In genomic region chr11:36532908-36533601, GRCh38 we compare ENCODE assay signal across 21 cellular contexts. TPM values are rescaled to one million over a fixed set of nuclear protein-coding genes. Genes with fewer than 3 reads are reported as not detected.
DNase-seq lines count a peak whose midpoint lies in the region; FAIRE-seq and TF ChIP-seq lines count a peak whose summit lies in the region.
"Had no signal": no experiment of that assay in that cellular context is flagged by ENCODE, and none has a peak within 500 bp of the region (broad histone marks: within the 10 kb centered on the region; RNA-seq: fewer than 3 reads in every experiment).

No MANE protein-coding gene starts in this region.

- no peaks in the 10 kb centered on the region for H3K27me3 ChIP-seq in brain microvascular endothelial cell (replicated peaks)
- H3K27me3 ChIP-seq in dorsolateral prefrontal cortex: no peaks in the 10 kb centered on the region
- H3K27me3 ChIP-seq: transverse colon had no signal

- intact Hi-C loops in dorsolateral prefrontal cortex (cut with DNase I): no loop called here

- H3K9me3 ChIP-seq in mesodermal cell (ENCODE audit: control insufficient read depth, low read length): no peaks in the 10 kb centered on the region
- H3K9me3 ChIP-seq: transverse colon had no signal

- H3K4me3 ChIP-seq in brain microvascular endothelial cell (ENCODE audit: low read depth, low read length): no peak overlapping the region
- H3K4me3 ChIP-seq in mesodermal cell (ENCODE audit: extremely low read depth, insufficient read depth, low read length, poor library complexity, severe bottlenecking): no peak overlapping the region
- H3K4me3 ChIP-seq in dorsolateral prefrontal cortex: no peak overlapping the region
- H3K4me3 ChIP-seq: transverse colon had no signal

- H3K27ac ChIP-seq in brain microvascular endothelial cell (no peak overlapping the region), mesodermal cell (ENCODE audit: low read depth, low read length, severe bottlenecking) (peak overlapping the region; percentile 34), dorsolateral prefrontal cortex (no peak overlapping the region)
- H3K27ac ChIP-seq: KMS-11, transverse colon had no signal

- DNase-seq in GM12892 (ENCODE audit: insufficient read length): no peak
- DNase-seq in NOMO-1 treated with DMSO at 0.1 percent for 48 hours (lab: John Stamatoyannopoulos, UW; ENCODE audit: unreplicated experiment): peak; percentile 18
- peak; percentile 55 for DNase-seq in brain microvascular endothelial cell
- no peak for DNase-seq in NCI-H1436 (lab: John Stamatoyannopoulos, UW)
- DNase-seq in RCC 7860 (ENCODE audit: low spot score): no peak
- no peak for DNase-seq in dorsolateral prefrontal cortex
- DNase-seq: activated CD8-positive, alpha-beta T cell treated with anti-CD3 and anti-CD28 coated beads, Interleukin-2, amount 10 ng/mL, durations not matched to agents 7 days and 5 days; activated naive CD4-positive, alpha-beta T cell treated with anti-CD3 and anti-CD28 coated beads for 36 hours; activated T-cell treated with anti-CD3 and anti-CD28 coated beads, Interleukin-2, amount 50 U/mL, for 1 hour; central memory CD4-positive, alpha-beta T cell; DMS79 treated with DMSO at 0.1 percent for 48 hours; NCI-H1092; NCI-H2081 treated with DMSO at 0.1 percent for 48 hours; NCI-H510A treated with DMSO at 0.1 percent for 48 hours; SHP77; small intestine; stimulated activated CD4-positive, alpha-beta T cell treated with anti-CD3 and anti-CD28 coated beads, Interleukin-2, amount 100 ng/mL, for 48 hours; T-helper 2 cell; transverse colon had no signal

- WGBS in mesodermal cell (ENCODE audit: insufficient coverage in 2 of 2), 2 experiments: 64 to 73% methylated on average over 5 to 6 of the region's 8 CpGs

- H3K36me3 ChIP-seq in brain microvascular endothelial cell (replicated peaks): no peaks in the 10 kb centered on the region
- H3K36me3 ChIP-seq in mesodermal cell (ENCODE audit: control insufficient read depth, insufficient read depth, low read length): no peaks in the 10 kb centered on the region
- H3K36me3 ChIP-seq: transverse colon had no signal

- FAIRE-seq in GM12892 (lab: Jason Lieb, UNC): peak; percentile 9
- no peak for FAIRE-seq in RCC 7860 (lab: Jason Lieb, UNC)
- FAIRE-seq: small intestine had no signal

- no peak for TF ChIP-seq POLR2A in GM12892 (IDR thresholded peaks at IDR 0.05; ENCODE audit: low read depth, low read length)

- no peak for TF ChIP-seq CTCF in brain microvascular endothelial cell (IDR thresholded peaks at IDR 0.05; ENCODE audit: low read depth, low read length, missing control alignments)
- no peak for TF ChIP-seq CTCF in dorsolateral prefrontal cortex (IDR thresholded peaks at IDR 0.05 in 54 of 56, conservative IDR thresholded peaks at IDR 0.05 in 2 of 56; ENCODE audit: low read depth in 1 of 56, partially characterized antibody in 56 of 56)

- in situ Hi-C loops in brain microvascular endothelial cell (cut with HindIII; ENCODE audit: low pct_ligation_motif_present, low sequenced_read_pairs): no loop called here

- H3K4me1 ChIP-seq in mesodermal cell (ENCODE audit: control insufficient read depth, insufficient read depth, low read length, poor library complexity, severe bottlenecking): no peaks in the 10 kb centered on the region
- H3K4me1 ChIP-seq: transverse colon had no signal

RNA-seq across cellular contexts. Expression of gene TRAF6, which starts 23.0 kb away (rescaled TPM):
- polyA plus RNA-seq in GM12892 (2012; ENCODE audit: missing spikeins): 4.2 TPM
- 15.6 TPM for polyA plus RNA-seq in mesodermal cell (2013, experiment 1 of 2)
- 14.2 TPM for polyA plus RNA-seq in mesodermal cell (2013, experiment 2 of 2)
- 10 to 100 TPM; 13.8 to 27.7 (median 20.8) TPM for total RNA-seq in dorsolateral prefrontal cortex

RNA-seq across cellular contexts. Expression of gene RAG1, which starts 34.8 kb away (rescaled TPM):
- polyA plus RNA-seq in GM12892 (2012; ENCODE audit: missing spikeins): 0.06 TPM
- 1.00 TPM for polyA plus RNA-seq in mesodermal cell (2013, experiment 1 of 2)
- polyA plus RNA-seq in mesodermal cell (2013, experiment 2 of 2): 1.7 TPM
- 1 to 10 TPM in 51 of 120 experiments, under 1 TPM in 69; 0.14 to 3.4 (median 0.92) TPM for total RNA-seq in dorsolateral prefrontal cortex

Comparison
In these comparisons a context has a peak if more than half of its experiments do, and no peak if none do; other contexts are left out.
1. DNase-seq: peak in NOMO-1 treated with DMSO at 0.1 percent for 48 hours (single experiment) and brain microvascular endothelial cell (single experiment); none in GM12892 (single experiment), NCI-H1436 (single experiment), RCC 7860 (single experiment) and dorsolateral prefrontal cortex (0 of 10).